1 cellular context compared by ENCODE assay signal in the genomic region with DNA sequence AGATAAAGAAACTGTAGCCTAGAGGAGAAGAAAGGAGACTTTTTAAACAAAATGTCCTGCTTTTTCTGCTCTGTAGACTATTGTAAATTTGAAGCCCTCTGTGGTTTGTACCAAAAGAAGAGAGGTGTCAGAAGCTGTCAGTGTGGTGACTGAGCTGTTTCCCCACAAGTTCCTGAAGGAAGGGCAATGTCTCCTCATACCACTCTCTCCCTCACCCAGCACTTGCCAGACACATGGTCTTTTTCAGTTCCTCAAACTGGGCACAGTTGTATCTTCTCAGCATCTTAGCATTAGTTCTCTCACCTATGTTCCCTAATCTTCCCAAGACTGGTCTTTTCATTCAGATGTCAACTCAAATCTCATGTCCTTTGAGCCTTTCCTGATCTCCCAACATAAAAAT.
A peak's percentile ranks its signal among the peaks of the same experiment; 100 is the strongest.
TF ChIP-seq lines count a peak whose summit lies in the region.

No MANE protein-coding gene starts in this region.

TF ChIP-seq in GM12878, 131 proteins besides CTCF, POLR2A, EP300 and RAD21:
- TF ChIP-seq NRF1 (conservative IDR thresholded peaks at IDR 0.05; ENCODE audit: low read depth, low read length) = no peak
- TF ChIP-seq TCF12 (IDR thresholded peaks at IDR 0.05; ENCODE audit: low read depth, low read length) = no peak
- peak; percentile 49; the same call in 1 of the 2 replicates for TF ChIP-seq IKZF1 (conservative IDR thresholded peaks at IDR 0.05)
- TF ChIP-seq SMAD5 (IDR thresholded peaks at IDR 0.05; ENCODE audit: low read depth) = no peak
- TF ChIP-seq SIN3A (IDR thresholded peaks at IDR 0.05; ENCODE audit: low read depth, low read length) = no peak
- TF ChIP-seq IKZF2 (IDR thresholded peaks at IDR 0.05) = peak; percentile 26 to 52; a peak in 2 of 4 replicates
- peak; percentile 22; the same call in 1 of the 2 replicates for TF ChIP-seq RUNX3 (IDR thresholded peaks at IDR 0.05; ENCODE audit: low read length)
- peak; percentile 79; the same call in 1 of the 2 replicates for TF ChIP-seq SPI1 (IDR thresholded peaks at IDR 0.05; ENCODE audit: borderline replicate concordance, insufficient read depth, low read depth, low read length)
